Comparison of ENCODE assay signal across 9 cellular contexts in genomic region chr19:50252111-50252886, GRCh38.
A peak's percentile ranks its signal among the peaks of the same experiment; 100 is the strongest.
DNase-seq lines count a peak whose midpoint lies in the region; ATAC-seq and TF ChIP-seq lines count a peak whose summit lies in the region.
"Had no signal": no experiment of that assay in that cellular context is flagged by ENCODE, and none has a peak within 500 bp of the region (broad histone marks: within the 10 kb centered on the region; RNA-seq: fewer than 3 reads in every experiment).

No MANE protein-coding gene starts in this region.

- TF ChIP-seq CTCF in AG10803 (conservative IDR thresholded peaks at IDR 0.05; ENCODE audit: low read length) (peak; percentile 51), HFF-Myc (IDR thresholded peaks at IDR 0.05; ENCODE audit: low read depth, low read length, missing control alignments) (peak; percentile 52)

- H3K4me3 ChIP-seq in AG10803 (ENCODE audit: low read length), result no peak overlapping the region
- no peak overlapping the region for H3K4me3 ChIP-seq in HFF-Myc (replicated peaks; ENCODE audit: low read depth, low read length)
- H3K4me3 ChIP-seq: HAP-1 had no signal

- DNase-seq in AG10803 (ENCODE audit: low read depth) (no peak), HFF-Myc (ENCODE audit: extremely low read depth, low read depth) (no peak), germinal center (ENCODE audit: low spot score) (peak; percentile 22), HuH-7 (ENCODE audit: low spot score) (no peak)
- peak; percentile 64 to 66 for DNase-seq in activated CD4-positive, alpha-beta T cell treated with anti-CD3 and anti-CD28 coated beads, Interleukin-2, amount 50 U/mL, for 48 hours
- peak; percentile 41 to 59 for DNase-seq in stimulated activated CD4-positive, alpha-beta T cell treated with anti-CD3 and anti-CD28 coated beads, Interleukin-2, amount 100 ng/mL, for 48 hours

- ATAC-seq in GM19351 (IDR thresholded peaks at IDR 0.05; ENCODE audit: unreplicated experiment) (no peak), GM21723 (IDR thresholded peaks at IDR 0.05; ENCODE audit: unreplicated experiment) (no peak)

Comparison
In these comparisons a context has a peak if more than half of its experiments do, and no peak if none do; other contexts are left out.
1. DNase-seq: peak in activated CD4-positive, alpha-beta T cell treated with anti-CD3 and anti-CD28 coated beads, Interleukin-2, amount 50 U/mL, for 48 hours (2 of 2), germinal center (single experiment) and stimulated activated CD4-positive, alpha-beta T cell treated with anti-CD3 and anti-CD28 coated beads, Interleukin-2, amount 100 ng/mL, for 48 hours (2 of 2); none in AG10803 (single experiment), HFF-Myc (single experiment) and HuH-7 (single experiment).